9 cellular contexts compared by ENCODE assay signal in genomic region chr2:152497481-152498052, GRCh38.
DNase-seq lines count a peak whose midpoint lies in the region; ATAC-seq and TF ChIP-seq lines count a peak whose summit lies in the region.
"Had no signal": no experiment of that assay in that cellular context is flagged by ENCODE, and none has a peak within 500 bp of the region (broad histone marks: within the 10 kb centered on the region; RNA-seq: fewer than 3 reads in every experiment).

No MANE protein-coding gene starts in this region.

- H3K9me3 Mint-ChIP-seq in activated B cell treated with CpG ODN at 0.5 μM for 24 hours = no peaks in the 10 kb centered on the region
- H3K9me3 Mint-ChIP-seq in activated T-cell treated with anti-CD3 and anti-CD28 coated beads, Interleukin-2, amount 50 U/mL, for 24 hours = no peaks in the 10 kb centered on the region
- H3K9me3 Mint-ChIP-seq: T-helper 1 cell treated with Interleukin-12 subunit alpha and Interleukin-12 subunit beta and Interleukin-4 antibody, amounts not matched to agents 30 μg/mL and 1 μg/mL, for 36 hours had no signal

- H3K9me3 ChIP-seq in MG63 (peaks cover 7% of the 10 kb centered on the region; the same call in 1 of the 2 replicates), left ventricle myocardium inferior (replicated peaks) (no peaks in the 10 kb centered on the region)

- peaks cover 2% of the 10 kb centered on the region; the same call in 1 of the 2 replicates for H3K36me3 ChIP-seq in MG63
- H3K36me3 ChIP-seq in left ventricle myocardium inferior = no peaks in the 10 kb centered on the region

- H3K4me1 ChIP-seq in left ventricle myocardium inferior = peaks cover 54% of the 10 kb centered on the region

- H3K27me3 ChIP-seq in MG63 (no peaks in the 10 kb centered on the region), left ventricle myocardium inferior (ENCODE audit: low read depth) (no peaks in the 10 kb centered on the region)

- intact Hi-C loops in activated B cell treated with CpG ODN at 0.5 μM for 24 hours (cut with micrococcal nuclease) = loop anchor here (5.0 kb wide), 2 partner anchors 115 to 160 kb away; partner anchors contain the start of gene FMNL2
- intact Hi-C loops in left ventricle myocardium inferior (cut with micrococcal nuclease) = no loop called here

- no peaks in the 10 kb centered on the region for H3K27me3 Mint-ChIP-seq in activated B cell treated with CpG ODN at 0.5 μM for 24 hours
- peaks cover 43% of the 10 kb centered on the region for H3K27me3 Mint-ChIP-seq in activated T-cell treated with anti-CD3 and anti-CD28 coated beads, Interleukin-2, amount 50 U/mL, for 24 hours

- CTCF ChIA-PET in activated B cell treated with CpG ODN at 0.5 μM for 24 hours (lab: Charles Lee) = no interaction called here

- TF ChIP-seq CTCF in activated B cell treated with CpG ODN at 0.5 μM for 24 hours (IDR thresholded peaks at IDR 0.05) (no peak), omental fat pad (IDR thresholded peaks at IDR 0.05) (no peak), left ventricle myocardium inferior (IDR thresholded peaks at IDR 0.05; ENCODE audit: borderline replicate concordance) (no peak)

- no peak for DNase-seq in activated B cell treated with CpG ODN at 0.5 μM for 24 hours
- DNase-seq in omental fat pad (ENCODE audit: low spot score) = no peak
- DNase-seq in activated T-cell treated with anti-CD3 and anti-CD28 coated beads, Interleukin-2, amount 50 U/mL, for 24 hours = no peak
- no peak for DNase-seq in MG63
- no peak for DNase-seq in effector CD8-positive, alpha-beta T cell (lab: John Stamatoyannopoulos, UW)
- no peak for DNase-seq in left ventricle myocardium inferior

- no peak overlapping the region for H3K27ac ChIP-seq in left ventricle myocardium inferior (replicated peaks)

- no peak overlapping the region for H3K4me3 Mint-ChIP-seq in activated B cell treated with CpG ODN at 0.5 μM for 24 hours
- no peak overlapping the region for H3K4me3 Mint-ChIP-seq in activated T-cell treated with anti-CD3 and anti-CD28 coated beads, Interleukin-2, amount 50 U/mL, for 24 hours
- H3K4me3 Mint-ChIP-seq: T-helper 1 cell treated with Interleukin-12 subunit alpha and Interleukin-12 subunit beta and Interleukin-4 antibody, amounts not matched to agents 30 μg/mL and 1 μg/mL, for 36 hours had no signal

- H3K4me3 ChIP-seq in MG63 = no peak overlapping the region
- no peak overlapping the region for H3K4me3 ChIP-seq in left ventricle myocardium inferior

- peaks cover 48% of the 10 kb centered on the region for H3K4me1 Mint-ChIP-seq in activated B cell treated with CpG ODN at 0.5 μM for 24 hours
- H3K4me1 Mint-ChIP-seq in activated T-cell treated with anti-CD3 and anti-CD28 coated beads, Interleukin-2, amount 50 U/mL, for 24 hours (ENCODE audit: low read depth) = no peaks in the 10 kb centered on the region

- POLR2A ChIA-PET in activated B cell treated with CpG ODN at 0.5 μM for 24 hours (lab: Charles Lee) = no interaction called here

- no peaks in the 10 kb centered on the region for H3K36me3 Mint-ChIP-seq in activated B cell treated with CpG ODN at 0.5 μM for 24 hours (ENCODE audit: low read depth)
- no peaks in the 10 kb centered on the region for H3K36me3 Mint-ChIP-seq in activated T-cell treated with anti-CD3 and anti-CD28 coated beads, Interleukin-2, amount 50 U/mL, for 24 hours (ENCODE audit: low read depth)

- ATAC-seq in GM18517 (IDR thresholded peaks at IDR 0.05; ENCODE audit: unreplicated experiment) = peak; percentile 55
- peak; percentile 45 for ATAC-seq in HG03097 (IDR thresholded peaks at IDR 0.05; ENCODE audit: low FRiP score, unreplicated experiment)
- ATAC-seq in activated B cell treated with CpG ODN at 0.5 μM for 24 hours (ENCODE audit: low read depth) = peak; percentile 28
- peak; percentile 19 for ATAC-seq in omental fat pad (ENCODE audit: low FRiP score)

- no peak overlapping the region for H3K27ac Mint-ChIP-seq in activated B cell treated with CpG ODN at 0.5 μM for 24 hours
- no peak overlapping the region for H3K27ac Mint-ChIP-seq in activated T-cell treated with anti-CD3 and anti-CD28 coated beads, Interleukin-2, amount 50 U/mL, for 24 hours
- H3K27ac Mint-ChIP-seq: T-helper 1 cell treated with Interleukin-12 subunit alpha and Interleukin-12 subunit beta and Interleukin-4 antibody, amounts not matched to agents 30 μg/mL and 1 μg/mL, for 36 hours had no signal
